In the genomic region with DNA sequence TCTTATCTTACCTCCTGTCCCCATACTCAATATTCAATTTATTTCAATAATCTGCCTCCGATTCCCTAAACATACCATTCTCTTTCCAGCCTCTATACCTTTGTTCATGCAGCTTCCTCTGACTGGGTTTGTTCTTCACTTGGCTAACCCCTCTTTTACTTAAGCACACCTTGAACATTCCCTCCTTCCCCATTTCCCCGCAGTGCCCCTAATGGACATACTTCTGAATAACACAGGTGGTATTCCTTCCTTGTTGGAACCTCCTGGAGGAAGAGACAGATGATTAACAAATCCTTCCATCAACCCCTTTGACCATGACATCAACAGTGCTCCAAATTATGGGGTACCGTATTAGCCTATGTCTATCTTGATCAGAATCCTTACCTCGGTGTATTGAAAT, we compare ENCODE assay signal across 26 cellular contexts.
"Had no signal": no experiment of that assay in that cellular context is flagged by ENCODE, and none has a peak within 500 bp of the region (broad histone marks: within the 10 kb centered on the region; RNA-seq: fewer than 3 reads in every experiment).

No MANE protein-coding gene starts in this region.

- H3K4me1 Mint-ChIP-seq: neural crest cell; stimulated activated naive B cell treated with anti-CD40 and anti-IgM and Interleukin-4, amounts not matched to agents 10 μg/mL and 1 μg/mL and 100 μg/mL, for 72 hours had no signal

- H3K27ac Mint-ChIP-seq: memory B cell; mesothelial cell of epicardium; naive B cell; natural killer cell treated with Interleukin-12 subunit alpha and Interleukin-12 subunit beta and Interleukin-15 and Interleukin-18, amount 100 ng/mL, for 72 hours; progenitor cell of endocrine pancreas; stimulated activated naive B cell treated with anti-CD40 and anti-IgM and Interleukin-4, amounts not matched to agents 10 μg/mL and 1 μg/mL and 100 μg/mL, for 72 hours; stimulated activated naive CD8-positive, alpha-beta T cell treated with anti-CD3 and anti-CD28 coated beads, Interleukin-15, Interleukin-2, amounts not matched to agents 100 ng/mL and 50 ng/mL, for 24 hours had no signal

- H3K9me3 Mint-ChIP-seq: memory B cell; mesothelial cell of epicardium; natural killer cell treated with Interleukin-12 subunit alpha and Interleukin-12 subunit beta and Interleukin-15 and Interleukin-18, amount 100 ng/mL, for 72 hours; neural crest cell; stimulated activated naive CD8-positive, alpha-beta T cell treated with anti-CD3 and anti-CD28 coated beads, Interleukin-15, Interleukin-2, amounts not matched to agents 100 ng/mL and 50 ng/mL, for 24 hours had no signal

- H3K4me3 Mint-ChIP-seq: memory B cell; mesothelial cell of epicardium; naive B cell; natural killer cell treated with Interleukin-12 subunit alpha and Interleukin-12 subunit beta and Interleukin-15 and Interleukin-18, amount 100 ng/mL, for 72 hours; neural crest cell; stimulated activated naive B cell treated with anti-CD40 and anti-IgM and Interleukin-4, amounts not matched to agents 10 μg/mL and 1 μg/mL and 100 μg/mL, for 72 hours; stimulated activated naive CD8-positive, alpha-beta T cell treated with anti-CD3 and anti-CD28 coated beads, Interleukin-15, Interleukin-2, amounts not matched to agents 100 ng/mL and 50 ng/mL, for 24 hours had no signal

- DNase-seq: dermis blood vessel endothelial cell; effector memory CD4-positive, alpha-beta T cell; erythroblast; esophagus squamous epithelium; kidney; mucosa of descending colon; naive B cell; right lobe of liver; small intestine; stimulated activated CD4-positive, alpha-beta T cell treated with anti-CD3 and anti-CD28 coated beads, Interleukin-15, amount 100 ng/mL, for 24 hours; stimulated activated CD4-positive, alpha-beta T cell treated with anti-CD3 and anti-CD28 coated beads, Interleukin-2, amount 100 ng/mL, for 48 hours; stimulated activated naive B cell treated with anti-CD40 and anti-IgM and Interleukin-4, amounts not matched to agents 10 μg/mL and 1 μg/mL and 100 μg/mL, for 72 hours; upper lobe of left lung had no signal

- H3K9me3 ChIP-seq: esophagus squamous epithelium, mucosa of descending colon, neutrophil, right lobe of liver, thoracic aorta, tibial nerve, upper lobe of left lung had no signal

- H2AFZ ChIP-seq: parathyroid adenoma had no signal

- H3K4me1 ChIP-seq: esophagus squamous epithelium, parathyroid adenoma, right lobe of liver, tibial nerve, upper lobe of left lung had no signal

- H3K27me3 Mint-ChIP-seq: naive B cell; progenitor cell of endocrine pancreas; stimulated activated naive B cell treated with anti-CD40 and anti-IgM and Interleukin-4, amounts not matched to agents 10 μg/mL and 1 μg/mL and 100 μg/mL, for 72 hours had no signal

- H3K36me3 ChIP-seq: neutrophil, right lobe of liver had no signal

- H3K4me3 ChIP-seq: coronary artery, esophagus squamous epithelium, lung, mucosa of descending colon, right lobe of liver, thoracic aorta, tibial nerve, upper lobe of left lung had no signal

- H3K27me3 ChIP-seq: esophagus squamous epithelium, neutrophil, right lobe of liver, tibial nerve, upper lobe of left lung had no signal

- H3K36me3 Mint-ChIP-seq: naive B cell; natural killer cell treated with Interleukin-12 subunit alpha and Interleukin-12 subunit beta and Interleukin-15 and Interleukin-18, amount 100 ng/mL, for 72 hours; stimulated activated naive B cell treated with anti-CD40 and anti-IgM and Interleukin-4, amounts not matched to agents 10 μg/mL and 1 μg/mL and 100 μg/mL, for 72 hours had no signal

- H3K9ac ChIP-seq: parathyroid adenoma had no signal

- H3K79me2 ChIP-seq: parathyroid adenoma had no signal

- H3K27ac ChIP-seq: coronary artery, esophagus squamous epithelium, neutrophil, parathyroid adenoma, right lobe of liver, thoracic aorta, tibial nerve, upper lobe of left lung had no signal

- ATAC-seq: left lobe of liver; mucosa of descending colon; natural killer cell treated with Interleukin-12 subunit alpha and Interleukin-12 subunit beta and Interleukin-15 and Interleukin-18, amount 100 ng/mL, for 72 hours; right lobe of liver; stimulated activated naive B cell treated with anti-CD40 and anti-IgM and Interleukin-4, amounts not matched to agents 10 μg/mL and 1 μg/mL and 100 μg/mL, for 72 hours had no signal
